ENCODE assay signal across 21 cellular contexts in genomic region chr1:29462096-29462495, GRCh38.
"Had no signal": no experiment of that assay in that cellular context is flagged by ENCODE, and none has a peak within 500 bp of the region (broad histone marks: within the 10 kb centered on the region; RNA-seq: fewer than 3 reads in every experiment).

No MANE protein-coding gene starts in this region.

- H3K27me3 Mint-ChIP-seq: activated naive CD8-positive, alpha-beta T cell treated with anti-CD3 and anti-CD28 coated beads for 36 hours had no signal

- H3K27ac ChIP-seq: brain microvascular endothelial cell, KMS-11 had no signal

- FAIRE-seq: RCC 7860 had no signal

- H3K4me3 ChIP-seq: MG63 had no signal

- H3K4me2 ChIP-seq: KMS-11 had no signal

- H3K4me3 Mint-ChIP-seq: activated B cell treated with CpG ODN at 0.5 μM for 24 hours; activated CD4-positive, alpha-beta T cell treated with anti-CD3 and anti-CD28 coated beads, Interleukin-2, amount 10 ng/mL, durations not matched to agents 24 days and 14 days; activated naive CD4-positive, alpha-beta T cell treated with anti-CD3 and anti-CD28 coated beads, Interleukin-2, amount 10 ng/mL, durations not matched to agents 7 days and 5 days; activated naive CD8-positive, alpha-beta T cell treated with anti-CD3 and anti-CD28 coated beads for 36 hours; activated T-cell treated with anti-CD3 and anti-CD28 coated beads, Interleukin-2, amount 50 U/mL, for 4 hours; T-helper 1 cell treated with Interleukin-12 subunit alpha and Interleukin-12 subunit beta and Interleukin-4 antibody, amounts not matched to agents 30 μg/mL and 1 μg/mL, for 36 hours had no signal

- DNase-seq: activated B cell treated with CpG ODN at 0.5 μM for 24 hours; activated CD4-positive, alpha-beta T cell treated with anti-CD3 and anti-CD28 coated beads for 1 hour; activated CD4-positive, alpha-beta T cell treated with anti-CD3 and anti-CD28 coated beads, Interleukin-2, amount 10 ng/mL, durations not matched to agents 24 days and 14 days; activated CD4-positive, alpha-beta T cell treated with anti-CD3 and anti-CD28 coated beads, Interleukin-2, amount 50 U/mL, for 48 hours; activated CD8-positive, alpha-beta memory T cell treated with anti-CD3 and anti-CD28 coated beads for 24 hours; activated gamma-delta T cell treated with Interleukin-2 at 50 U/mL for 16 hours; activated naive CD4-positive, alpha-beta T cell treated with anti-CD3 and anti-CD28 coated beads, Interleukin-2, amount 10 ng/mL, durations not matched to agents 7 days and 5 days; activated naive CD8-positive, alpha-beta T cell treated with anti-CD3 and anti-CD28 coated beads for 36 hours; activated T-cell treated with anti-CD3 and anti-CD28 coated beads, Interleukin-2, amount 50 U/mL, for 4 hours; brain microvascular endothelial cell; MG63; MV-4-11; NCI-H1092 treated with DMSO at 0.1 percent for 48 hours; NCI-H1417 treated with DMSO at 0.1 percent for 48 hours; NCI-H1694 treated with DMSO at 0.1 percent for 48 hours; NCI-H2081; NCI-H510A treated with DMSO at 0.1 percent for 48 hours; SHP77 had no signal

- H3K36me3 ChIP-seq: brain microvascular endothelial cell, MG63 had no signal

- H3K27ac Mint-ChIP-seq: activated B cell treated with CpG ODN at 0.5 μM for 24 hours; activated CD4-positive, alpha-beta T cell treated with anti-CD3 and anti-CD28 coated beads, Interleukin-2, amount 10 ng/mL, durations not matched to agents 24 days and 14 days; activated naive CD4-positive, alpha-beta T cell treated with anti-CD3 and anti-CD28 coated beads, Interleukin-2, amount 10 ng/mL, durations not matched to agents 7 days and 5 days; activated naive CD8-positive, alpha-beta T cell treated with anti-CD3 and anti-CD28 coated beads for 36 hours; T-helper 1 cell treated with Interleukin-12 subunit alpha and Interleukin-12 subunit beta and Interleukin-4 antibody, amounts not matched to agents 30 μg/mL and 1 μg/mL, for 36 hours had no signal

- H3K36me3 Mint-ChIP-seq: activated naive CD4-positive, alpha-beta T cell treated with anti-CD3 and anti-CD28 coated beads, Interleukin-2, amount 10 ng/mL, durations not matched to agents 7 days and 5 days; activated naive CD8-positive, alpha-beta T cell treated with anti-CD3 and anti-CD28 coated beads for 36 hours had no signal

- H3K4me1 Mint-ChIP-seq: activated B cell treated with CpG ODN at 0.5 μM for 24 hours; activated CD4-positive, alpha-beta T cell treated with anti-CD3 and anti-CD28 coated beads, Interleukin-2, amount 10 ng/mL, durations not matched to agents 24 days and 14 days; activated naive CD4-positive, alpha-beta T cell treated with anti-CD3 and anti-CD28 coated beads, Interleukin-2, amount 10 ng/mL, durations not matched to agents 7 days and 5 days; activated naive CD8-positive, alpha-beta T cell treated with anti-CD3 and anti-CD28 coated beads for 36 hours had no signal

- ATAC-seq: activated T-cell treated with anti-CD3 and anti-CD28 coated beads, Interleukin-2, amount 50 U/mL, for 4 hours had no signal

- H3K9me3 Mint-ChIP-seq: activated CD4-positive, alpha-beta T cell treated with anti-CD3 and anti-CD28 coated beads, Interleukin-2, amount 10 ng/mL, durations not matched to agents 24 days and 14 days; activated naive CD4-positive, alpha-beta T cell treated with anti-CD3 and anti-CD28 coated beads, Interleukin-2, amount 10 ng/mL, durations not matched to agents 7 days and 5 days; T-helper 1 cell treated with Interleukin-12 subunit alpha and Interleukin-12 subunit beta and Interleukin-4 antibody, amounts not matched to agents 30 μg/mL and 1 μg/mL, for 36 hours had no signal

- H3K9ac ChIP-seq: KMS-11 had no signal

- H3K27me3 ChIP-seq: brain microvascular endothelial cell had no signal

- H3K9me3 ChIP-seq: MG63 had no signal
